10 cellular contexts compared by ENCODE assay signal in genomic region chr3:158167737-158168469, GRCh38. TPM values are rescaled to one million over a fixed set of nuclear protein-coding genes. Genes with fewer than 3 reads are reported as not detected.
DNase-seq lines count a peak whose midpoint lies in the region; ATAC-seq and TF ChIP-seq lines count a peak whose summit lies in the region.
"Had no signal": no experiment of that assay in that cellular context is flagged by ENCODE, and none has a peak within 500 bp of the region (broad histone marks: within the 10 kb centered on the region; RNA-seq: fewer than 3 reads in every experiment).

No MANE protein-coding gene starts in this region.

- H3K4me3 Mint-ChIP-seq in HFFc6 = no peak overlapping the region
- no peak overlapping the region for H3K4me3 Mint-ChIP-seq in T-helper 2 cell treated with Interferon-gamma antibody and Interleukin-4, amounts not matched to agents 5 μg/mL and 100 μg/mL, for 36 hours

- H3K9me2 ChIP-seq in Karpas-422 (replicated peaks; ENCODE audit: insufficient read depth, low read length) = no peaks in the 10 kb centered on the region

- no peak overlapping the region for H3K4me2 ChIP-seq in Karpas-422 (ENCODE audit: low read depth, low read length, poor library complexity, severe bottlenecking)

- peaks cover 19% of the 10 kb centered on the region for H3K36me3 Mint-ChIP-seq in HFFc6 (ENCODE audit: low read depth)
- peaks cover 5% of the 10 kb centered on the region for H3K36me3 Mint-ChIP-seq in T-helper 2 cell treated with Interferon-gamma antibody and Interleukin-4, amounts not matched to agents 5 μg/mL and 100 μg/mL, for 36 hours (ENCODE audit: low read depth)

- H3K27me3 Mint-ChIP-seq in HFFc6 (ENCODE audit: insufficient read depth) = peaks cover 4% of the 10 kb centered on the region
- H3K27me3 Mint-ChIP-seq in T-helper 2 cell treated with Interferon-gamma antibody and Interleukin-4, amounts not matched to agents 5 μg/mL and 100 μg/mL, for 36 hours (ENCODE audit: low read depth) = no peaks in the 10 kb centered on the region

- ATAC-seq in HG02938 (IDR thresholded peaks at IDR 0.05; ENCODE audit: unreplicated experiment) (no peak), GM18858 (IDR thresholded peaks at IDR 0.05; ENCODE audit: unreplicated experiment) (no peak)

- H2AFZ ChIP-seq in Karpas-422 (ENCODE audit: low read length) = no peak overlapping the region

- H3K4me1 Mint-ChIP-seq in HFFc6 (ENCODE audit: low read depth) = peaks cover 41% of the 10 kb centered on the region
- H3K4me1 Mint-ChIP-seq in T-helper 2 cell treated with Interferon-gamma antibody and Interleukin-4, amounts not matched to agents 5 μg/mL and 100 μg/mL, for 36 hours (ENCODE audit: low read depth) = peaks cover 8% of the 10 kb centered on the region

- peaks cover 11% of the 10 kb centered on the region for H3K4me1 ChIP-seq in Karpas-422 (ENCODE audit: low read length)
- H3K4me1 ChIP-seq: colonic mucosa had no signal

- no peak overlapping the region for H3K9ac ChIP-seq in Karpas-422 (ENCODE audit: low read length)

- TF ChIP-seq CTCF in AG10803 (conservative IDR thresholded peaks at IDR 0.05; ENCODE audit: low read length) (no peak), HFFc6 (IDR thresholded peaks at IDR 0.05) (no peak)

- H3K36me3 ChIP-seq in Karpas-422 (ENCODE audit: insufficient read depth, low read length) = 0 out of 2 replicates have a peak, but pooled peaks cover 6% of the 10 kb centered on the region
- H3K36me3 ChIP-seq: colonic mucosa had no signal

- no peak overlapping the region for H3K4me3 ChIP-seq in AG10803 (ENCODE audit: low read length)
- H3K4me3 ChIP-seq in Karpas-422 (ENCODE audit: low read length) = no peak overlapping the region
- H3K4me3 ChIP-seq: colonic mucosa had no signal

- H3K27ac Mint-ChIP-seq in HFFc6 = peak overlapping the region; percentile 31; the same call in 1 of the 2 replicates
- H3K27ac Mint-ChIP-seq in T-helper 2 cell treated with Interferon-gamma antibody and Interleukin-4, amounts not matched to agents 5 μg/mL and 100 μg/mL, for 36 hours = no peak overlapping the region

- no peaks in the 10 kb centered on the region for H4K20me1 ChIP-seq in Karpas-422 (ENCODE audit: insufficient read depth, low read depth, low read length)

- no peaks in the 10 kb centered on the region for H3K9me3 Mint-ChIP-seq in HFFc6
- H3K9me3 Mint-ChIP-seq in T-helper 2 cell treated with Interferon-gamma antibody and Interleukin-4, amounts not matched to agents 5 μg/mL and 100 μg/mL, for 36 hours = no peaks in the 10 kb centered on the region

- H3K27me3 ChIP-seq in Karpas-422 (ENCODE audit: low read length) = no peaks in the 10 kb centered on the region
- H3K27me3 ChIP-seq: colonic mucosa had no signal

- H3K27ac ChIP-seq in Karpas-422 (ENCODE audit: low read length) = no peak overlapping the region
- H3K27ac ChIP-seq: colonic mucosa had no signal

- H3K9me3 ChIP-seq in Karpas-422 (ENCODE audit: low read length) = no peaks in the 10 kb centered on the region
- H3K9me3 ChIP-seq: colonic mucosa had no signal

- H3K79me2 ChIP-seq in Karpas-422 (ENCODE audit: low read length) = peaks cover 82% of the 10 kb centered on the region

- DNase-seq in AG10803 (ENCODE audit: low read depth) (peak; percentile 96), HFFc6 (peak; percentile 95), hepatic stellate cell (ENCODE audit: low spot score) (peak; percentile 68), NCI-H1930 (lab: John Stamatoyannopoulos, UW) (no peak), Karpas-422 (no peak)
- DNase-seq in T-helper 2 cell treated with Interferon-gamma antibody and Interleukin-4, amounts not matched to agents 5 μg/mL and 100 μg/mL, for 36 hours (ENCODE audit: low spot score) = peak; percentile 32
- DNase-seq: colonic mucosa, NCI-H748 treated with DMSO at 0.1 percent for 48 hours had no signal

RNA-seq across cellular contexts. Expression of gene RSRC1, which starts 58.0 kb away (rescaled TPM):
- total RNA-seq in HFFc6 (2021; fragmentation: NEBNext Ultra II Directional; extraction: Animal tissue kit (Norgen Biotek cat#: 25700)) = 10 to 100 TPM; 20.5 to 37.6 (median 33.0) TPM
- 95.2 and 101 TPM in 2 replicates for total RNA-seq in Karpas-422 (2014; rRNA removed; shearing (Covaris generic); ENCODE audit: low replicate concordance)

Comparison
In these comparisons a context has a peak if more than half of its experiments do, and no peak if none do; other contexts are left out.
1. DNase-seq: peak in AG10803 (single experiment), HFFc6 (single experiment), T-helper 2 cell treated with Interferon-gamma antibody and Interleukin-4, amounts not matched to agents 5 μg/mL and 100 μg/mL, for 36 hours (single experiment) and hepatic stellate cell (single experiment); none in NCI-H1930 (0 of 2) and Karpas-422 (single experiment).